15 cellular contexts compared by ENCODE assay signal in genomic region chr2:119123359-119123758, GRCh38.
"Had no signal": no experiment of that assay in that cellular context is flagged by ENCODE, and none has a peak within 500 bp of the region (broad histone marks: within the 10 kb centered on the region; RNA-seq: fewer than 3 reads in every experiment).

No MANE protein-coding gene starts in this region.

- DNase-seq: colonic mucosa; effector memory CD4-positive, alpha-beta T cell; foreskin keratinocyte; heart left ventricle; kidney; natural killer cell; sigmoid colon; stimulated activated CD4-positive, alpha-beta T cell treated with anti-CD3 and anti-CD28 coated beads, Interleukin-2, amount 100 ng/mL, for 24 hours; stimulated activated CD4-positive, alpha-beta T cell treated with anti-CD3 and anti-CD28 coated beads, Interleukin-4, amount 100 ng/mL, for 4 hours; stomach; thyroid gland; trophoblast cell had no signal

- ATAC-seq: foreskin keratinocyte; gastroesophageal sphincter; heart left ventricle; left lobe of liver; natural killer cell; stimulated activated memory B cell treated with anti-CD40 and anti-IgM and Interleukin-4, amounts not matched to agents 10 μg/mL and 1 μg/mL and 100 μg/mL, for 72 hours had no signal
